ENCODE assay signal across 12 cellular contexts in genomic region chr2:201932511-201932910, GRCh38.
DNase-seq lines count a peak whose midpoint lies in the region; TF ChIP-seq lines count a peak whose summit lies in the region.
"Had no signal": no experiment of that assay in that cellular context is flagged by ENCODE, and none has a peak within 500 bp of the region (broad histone marks: within the 10 kb centered on the region; RNA-seq: fewer than 3 reads in every experiment).

No MANE protein-coding gene starts in this region.

- peak overlapping the region; percentile 43 for H3K9ac ChIP-seq in mesenchymal stem cell (ENCODE audit: low read length)

- H3K4me1 ChIP-seq in mesenchymal stem cell (ENCODE audit: control insufficient read depth, insufficient read depth, low read depth, low read length) (peaks cover 3% of the 10 kb centered on the region), esophagus squamous epithelium (peaks cover 0 to 14% (median 0%) of the 10 kb centered on the region in 3 donors)
- H3K4me1 ChIP-seq: thyroid gland had no signal

- H2AK5ac ChIP-seq in mesenchymal stem cell (ENCODE audit: low read length, severe bottlenecking) = no peak overlapping the region

- H4K91ac ChIP-seq in mesenchymal stem cell (ENCODE audit: low read length) = no peak overlapping the region

- peak overlapping the region in 1 of 2 experiments; percentile 30 for H3K14ac ChIP-seq in mesenchymal stem cell (ENCODE audit: low read length in 2 of 2)

- H3K27ac ChIP-seq in mesenchymal stem cell (ENCODE audit: low read length, poor library complexity, severe bottlenecking) (no peak overlapping the region), esophagus squamous epithelium (no peak overlapping the region)
- H3K27ac ChIP-seq: thyroid gland had no signal

- H3K36me3 ChIP-seq in mesenchymal stem cell (ENCODE audit: control insufficient read depth in 1 of 2, insufficient read depth in 2 of 2, low read depth in 1 of 2, low read length in 2 of 2) = no peaks in the 10 kb centered on the region
- no peaks in the 10 kb centered on the region for H3K36me3 ChIP-seq in esophagus squamous epithelium
- H3K36me3 ChIP-seq: thyroid gland had no signal

- H3K79me1 ChIP-seq in mesenchymal stem cell (replicated peaks; ENCODE audit: low read length, poor library complexity, severe bottlenecking) = no peaks in the 10 kb centered on the region

- H3K27me3 ChIP-seq in mesenchymal stem cell (ENCODE audit: control insufficient read depth in 1 of 2, insufficient read depth in 1 of 2, low read length in 2 of 2) (peaks cover 0 to 35% of the 10 kb centered on the region in 2 experiments), esophagus squamous epithelium (no peaks in the 10 kb centered on the region)
- H3K27me3 ChIP-seq: thyroid gland had no signal

- H2BK12ac ChIP-seq in mesenchymal stem cell (ENCODE audit: low read length in 2 of 2) = no peak overlapping the region

- no peak overlapping the region for H2BK15ac ChIP-seq in mesenchymal stem cell (ENCODE audit: low read depth, poor library complexity, severe bottlenecking)

- no peak overlapping the region for H3K18ac ChIP-seq in mesenchymal stem cell (ENCODE audit: low read depth in 1 of 2, low read length in 2 of 2)

- H3K9me3 ChIP-seq in mesenchymal stem cell (ENCODE audit: control insufficient read depth, low read length) = peaks cover 7% of the 10 kb centered on the region
- H3K9me3 ChIP-seq in esophagus squamous epithelium = peaks cover 0 to 6% (median 0%) of the 10 kb centered on the region in 3 donors
- H3K9me3 ChIP-seq: thyroid gland had no signal

- intact Hi-C loops in esophagus squamous epithelium (cut with DNase I) = no loop called here

- TF ChIP-seq CTCF in esophagus squamous epithelium (IDR thresholded peaks at IDR 0.05) = no peak

- no peak overlapping the region for H3K4me3 ChIP-seq in mesenchymal stem cell (ENCODE audit: insufficient read depth in 1 of 2, low read depth in 1 of 2, low read length in 2 of 2)
- H3K4me3 ChIP-seq in esophagus squamous epithelium = no peak overlapping the region
- H3K4me3 ChIP-seq: thyroid gland had no signal

- H3K4me2 ChIP-seq in mesenchymal stem cell (ENCODE audit: low read length, poor library complexity, severe bottlenecking) = no peak overlapping the region

- H3K23ac ChIP-seq in mesenchymal stem cell (ENCODE audit: low read length in 2 of 2) = no peak overlapping the region

- H2AFZ ChIP-seq in mesenchymal stem cell (ENCODE audit: low read depth, low read length) = no peak overlapping the region

- H3K4ac ChIP-seq in mesenchymal stem cell (ENCODE audit: low read depth in 1 of 2, low read length in 2 of 2) = no peak overlapping the region

- H2BK5ac ChIP-seq in mesenchymal stem cell (ENCODE audit: low read depth, low read length, poor library complexity, severe bottlenecking) = no peak overlapping the region

- peak; percentile 52 for DNase-seq in AG20443 (ENCODE audit: low spot score)
- DNase-seq in G401 (ENCODE audit: low spot score) = peak; percentile 28
- DNase-seq in NCI-H524 treated with DMSO at 0.1 percent for 48 hours (lab: John Stamatoyannopoulos, UW) = peak; percentile 92
- DNase-seq in mesenchymal stem cell = no peak
- DNase-seq in activated gamma-delta T cell (lab: John Stamatoyannopoulos, UW) = no peak
- no peak for DNase-seq in esophagus squamous epithelium (lab: John Stamatoyannopoulos, UW)
- no peak for DNase-seq in NCI-H187 treated with DMSO at 0.1 percent for 48 hours (lab: John Stamatoyannopoulos, UW)
- DNase-seq in T-helper 9 cell = no peak
- DNase-seq: activated naive CD4-positive, alpha-beta T cell treated with anti-CD3 and anti-CD28 coated beads, Interleukin-2, amount 10 ng/mL, durations not matched to agents 7 days and 5 days; AML-193; NCI-H1105 treated with DMSO at 0.1 percent for 48 hours; thyroid gland had no signal

- WGBS in mesenchymal stem cell = 16% methylated on average over 3 of the region's 3 CpGs
- 29 to 54% methylated on average over 3 of the region's 3 CpGs for WGBS in esophagus squamous epithelium, 2 donors

- H4K8ac ChIP-seq in mesenchymal stem cell (ENCODE audit: low read length) = no peak overlapping the region

- H2BK120ac ChIP-seq in mesenchymal stem cell (ENCODE audit: low read depth, low read length) = no peak overlapping the region

- no peak for TF ChIP-seq POLR2A in esophagus squamous epithelium (IDR thresholded peaks at IDR 0.05)

- in situ Hi-C loops in G401 (cut with HindIII; ENCODE audit: low sequenced_read_pairs) = no loop called here

Comparison
In these comparisons a context has a peak if more than half of its experiments do, and no peak if none do; other contexts are left out.
1. DNase-seq: peak in AG20443 (single experiment), G401 (single experiment) and NCI-H524 treated with DMSO at 0.1 percent for 48 hours (single experiment); none in mesenchymal stem cell (single experiment), activated gamma-delta T cell (single experiment), esophagus squamous epithelium (single experiment), NCI-H187 treated with DMSO at 0.1 percent for 48 hours (single experiment) and T-helper 9 cell (single experiment).